Comparison of ENCODE assay signal across 19 cellular contexts in the genomic region with DNA sequence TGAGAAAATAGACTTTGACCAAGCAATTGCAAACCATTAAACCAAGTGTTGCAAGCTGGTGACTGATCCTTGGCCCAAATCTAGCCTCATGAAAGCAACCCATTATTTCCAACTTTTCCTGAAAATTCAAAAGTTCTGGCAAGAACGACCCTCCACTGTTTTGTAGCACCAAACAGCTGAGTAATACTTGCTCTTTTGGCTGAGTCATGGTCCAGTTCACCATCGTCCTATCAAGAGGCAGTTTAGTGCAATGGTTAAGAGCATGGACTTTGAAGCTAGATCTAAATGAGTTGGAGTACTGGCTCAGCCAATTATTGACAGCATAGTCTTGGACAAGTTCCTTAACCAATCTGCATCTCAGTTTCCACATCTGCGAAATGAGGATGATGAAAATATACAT. TPM values are rescaled to one million over a fixed set of nuclear protein-coding genes. Genes with fewer than 3 reads are reported as not detected.
DNase-seq lines count a peak whose midpoint lies in the region; ATAC-seq, FAIRE-seq and TF ChIP-seq lines count a peak whose summit lies in the region.
"Had no signal": no experiment of that assay in that cellular context is flagged by ENCODE, and none has a peak within 500 bp of the region (broad histone marks: within the 10 kb centered on the region; RNA-seq: fewer than 3 reads in every experiment).

No MANE protein-coding gene starts in this region.

- TF ChIP-seq POLR2A in A549 (IDR thresholded peaks at IDR 0.05; ENCODE audit: low read length) (no peak), K562 (conservative IDR thresholded peaks at IDR 0.05) (no peak)

- peaks cover 0 to 24% of the 10 kb centered on the region in 2 experiments; a peak in 3 of 5 replicates for H3K27me3 ChIP-seq in K562 (ENCODE audit: control insufficient read depth in 2 of 2, insufficient read depth in 2 of 2, low read length in 2 of 2)
- no peaks in the 10 kb centered on the region for H3K27me3 ChIP-seq in Caco-2 (replicated peaks; ENCODE audit: control insufficient read depth, insufficient read depth, low read length)

- H4K20me1 ChIP-seq in K562 (replicated peaks; ENCODE audit: control insufficient read depth, insufficient read depth, low read length): no peaks in the 10 kb centered on the region

- H3K79me2 ChIP-seq in K562 (ENCODE audit: control insufficient read depth, insufficient read depth, low read length): no peaks in the 10 kb centered on the region

- BruUV-seq in K562 (replicated peaks; lab: Mats Ljungman, UMichigan) (no TSS peak), Caco-2 (replicated peaks; lab: Mats Ljungman, UMichigan) (no TSS peak)

- DNase-seq in A549 (ENCODE audit: low read depth in 1 of 2, low spot score in 1 of 2) (no peak), OCI-M1 (lab: John Stamatoyannopoulos, UW) (peak; percentile 1), K562 (ENCODE audit: extremely low read depth in 1 of 4, low spot score in 3 of 4) (peak in 2 of 4 experiments; percentile 14 to 18), Caco-2 (no peak), ureter (ENCODE audit: low spot score) (no peak)
- DNase-seq in activated naive CD4-positive, alpha-beta T cell treated with anti-CD3 and anti-CD28 coated beads, Interleukin-2, amount 10 ng/mL, durations not matched to agents 7 days and 5 days: no peak
- DNase-seq: 8988T; C1 segment of cervical spinal cord; CD4-positive, alpha-beta memory T cell; COR-L47; DMS153; DND-41; GM23248; H9 had no signal

- H3K27ac Mint-ChIP-seq in activated naive CD4-positive, alpha-beta T cell treated with anti-CD3 and anti-CD28 coated beads, Interleukin-2, amount 10 ng/mL, durations not matched to agents 7 days and 5 days: no peak overlapping the region
- H3K27ac Mint-ChIP-seq in Caco-2 (ENCODE audit: unreplicated experiment): no peak overlapping the region
- H3K27ac Mint-ChIP-seq: CD4-positive, alpha-beta memory T cell; H9 had no signal

- peaks cover 21% of the 10 kb centered on the region for H3K27me3 Mint-ChIP-seq in activated naive CD4-positive, alpha-beta T cell treated with anti-CD3 and anti-CD28 coated beads, Interleukin-2, amount 10 ng/mL, durations not matched to agents 7 days and 5 days
- H3K27me3 Mint-ChIP-seq in Caco-2 (ENCODE audit: insufficient read depth, unreplicated experiment): peaks cover 6% of the 10 kb centered on the region

- H2AFZ ChIP-seq in K562 (ENCODE audit: low read depth, low read length): no peak overlapping the region
- H2AFZ ChIP-seq: GM23248 had no signal

- no peaks in the 10 kb centered on the region for H3K4me1 ChIP-seq in A549
- no peaks in the 10 kb centered on the region; a peak in 1 of 5 replicates for H3K4me1 ChIP-seq in K562 (replicated peaks in 1 of 2; ENCODE audit: control insufficient read depth in 2 of 2, insufficient read depth in 2 of 2, low read length in 2 of 2)
- H3K4me1 ChIP-seq in Caco-2: no peaks in the 10 kb centered on the region

- POLR2A ChIA-PET in A549 (lab: Yijun Ruan, JAX): no interaction called here
- POLR2A ChIA-PET in K562 (lab: Yijun Ruan, JAX): no interaction called here
- POLR2A ChIA-PET in Caco-2 (lab: Charles Lee): no interaction called here

- H3K9ac ChIP-seq in K562 (ENCODE audit: insufficient read depth in 1 of 2, low read depth in 2 of 2, low read length in 2 of 2): no peak overlapping the region
- H3K9ac ChIP-seq: GM23248 had no signal

- H3K9me1 ChIP-seq in K562 (ENCODE audit: control insufficient read depth, insufficient read depth, low read length): peaks cover 5% of the 10 kb centered on the region

- no peak overlapping the region for H3K4me2 ChIP-seq in A549
- no peak overlapping the region; the same call in 1 of the 2 replicates for H3K4me2 ChIP-seq in K562 (ENCODE audit: insufficient read depth, low read length)

- ATAC-seq in A549 (no peak), K562 (peak; percentile 54; the same call in 1 of the 3 replicates)
- ATAC-seq: HCT116 had no signal

- H3K36me3 Mint-ChIP-seq in activated naive CD4-positive, alpha-beta T cell treated with anti-CD3 and anti-CD28 coated beads, Interleukin-2, amount 10 ng/mL, durations not matched to agents 7 days and 5 days: no peaks in the 10 kb centered on the region
- H3K36me3 Mint-ChIP-seq in Caco-2 (ENCODE audit: insufficient read depth, unreplicated experiment): no peaks in the 10 kb centered on the region
- H3K36me3 Mint-ChIP-seq: CD4-positive, alpha-beta memory T cell had no signal

- H3K36me3 ChIP-seq in K562 (ENCODE audit: control insufficient read depth, insufficient read depth, low read length) (no peaks in the 10 kb centered on the region), Caco-2 (ENCODE audit: control insufficient read depth, insufficient read depth, low read length) (no peaks in the 10 kb centered on the region)

- H3K27ac ChIP-seq in A549: no peak overlapping the region
- no peak overlapping the region; the same call in 2 of the 3 replicates for H3K27ac ChIP-seq in K562 (ENCODE audit: extremely low read depth, low read depth, low read length)
- H3K27ac ChIP-seq: GM23248 had no signal

- in situ Hi-C loops in K562 (cut with MboI): no loop called here

- no peak for TF ChIP-seq RAD21 in A549 (conservative IDR thresholded peaks at IDR 0.05 in 1 of 2, IDR thresholded peaks at IDR 0.05 in 1 of 2)
- no peak for TF ChIP-seq RAD21 in K562 (CRISPR knock-in tag; conservative IDR thresholded peaks at IDR 0.05 in 1 of 2, IDR thresholded peaks at IDR 0.05 in 1 of 2)

- no peaks in the 10 kb centered on the region for H3K9me3 Mint-ChIP-seq in activated naive CD4-positive, alpha-beta T cell treated with anti-CD3 and anti-CD28 coated beads, Interleukin-2, amount 10 ng/mL, durations not matched to agents 7 days and 5 days
- H3K9me3 Mint-ChIP-seq in Caco-2 (ENCODE audit: unreplicated experiment): no peaks in the 10 kb centered on the region
- H3K9me3 Mint-ChIP-seq: H9 had no signal

- H3K4me3 Mint-ChIP-seq in activated naive CD4-positive, alpha-beta T cell treated with anti-CD3 and anti-CD28 coated beads, Interleukin-2, amount 10 ng/mL, durations not matched to agents 7 days and 5 days: no peak overlapping the region
- no peak overlapping the region for H3K4me3 Mint-ChIP-seq in Caco-2 (ENCODE audit: unreplicated experiment)
- H3K4me3 Mint-ChIP-seq: CD4-positive, alpha-beta memory T cell; H9 had no signal

- TF ChIP-seq EP300 in A549 (IDR thresholded peaks at IDR 0.05) (no peak), K562 (IDR thresholded peaks at IDR 0.05; ENCODE audit: low read length) (no peak)

- TF ChIP-seq CTCF in A549 (IDR thresholded peaks at IDR 0.05) (no peak), K562 (IDR thresholded peaks at IDR 0.05 in 2 of 3, conservative IDR thresholded peaks at IDR 0.05 in 1 of 3; ENCODE audit: insufficient read depth in 2 of 3, low read depth in 1 of 3, low read length in 3 of 3) (no peak), Caco-2 (IDR thresholded peaks at IDR 0.05; ENCODE audit: insufficient read depth in 1 of 2, low read depth in 1 of 2, low read length in 1 of 2, severe bottlenecking in 1 of 2, unreplicated experiment in 1 of 2) (no peak)

- no peaks in the 10 kb centered on the region for H3K4me1 Mint-ChIP-seq in activated naive CD4-positive, alpha-beta T cell treated with anti-CD3 and anti-CD28 coated beads, Interleukin-2, amount 10 ng/mL, durations not matched to agents 7 days and 5 days
- H3K4me1 Mint-ChIP-seq in Caco-2 (ENCODE audit: low read depth, unreplicated experiment): no peaks in the 10 kb centered on the region
- H3K4me1 Mint-ChIP-seq: CD4-positive, alpha-beta memory T cell had no signal

- FAIRE-seq in A549 (lab: Jason Lieb, UNC): no peak
- FAIRE-seq in K562 (lab: Jason Lieb, UNC): peak; percentile 19
- FAIRE-seq: G401.6, GM12892 had no signal

- H3K4me3 ChIP-seq in A549 (no peak overlapping the region), K562 (no peak overlapping the region), Caco-2 (ENCODE audit: low read depth, low read length) (no peak overlapping the region)
- H3K4me3 ChIP-seq: GM23248 had no signal

- CTCF ChIA-PET in A549 (lab: Yijun Ruan, JAX) (interaction anchor here (1.0 to 2.6 kb wide), 3 partner anchors 30 to 221 kb away, joined by 3 to 13 read pairs (median 5); partner anchors contain the start of gene SCNN1G), K562 (lab: Yijun Ruan, JAX; ENCODE audit: low intra/inter-chr PET ratio) (no interaction called here), Caco-2 (lab: Charles Lee) (no interaction called here)
- CTCF ChIA-PET in activated naive CD4-positive, alpha-beta T cell treated with anti-CD3 and anti-CD28 coated beads, Interleukin-2, amount 10 ng/mL, durations not matched to agents 7 days and 5 days (lab: Charles Lee): interaction anchor here (0.7 kb wide), 1 partner anchor 384 kb away, joined by 3 read pairs; no protein-coding TSS in a partner anchor

- 48% methylated on average over 3 of the region's 3 CpGs for WGBS in A549 (ENCODE audit: missing lambda C conversion rate)
- WGBS in K562 (ENCODE audit: insufficient coverage, low coverage, missing lambda C conversion rate): 2% methylated on average over 3 of the region's 3 CpGs

- intact Hi-C loops in K562 (cut with micrococcal nuclease) (no loop called here), Caco-2 (cut with micrococcal nuclease; ENCODE audit: unreplicated experiment) (no loop called here)

- H3K9me3 ChIP-seq in A549 (no peaks in the 10 kb centered on the region), K562 (replicated peaks; ENCODE audit: control insufficient read depth, insufficient read depth, low read depth, low read length) (no peaks in the 10 kb centered on the region), Caco-2 (no peaks in the 10 kb centered on the region)

RNA-seq across cellular contexts. Expression of gene SCNN1G, which starts 31.3 kb away (rescaled TPM):
- polyA plus RNA-seq in A549 (2011; rRNA removed): 0.05 and 0.20 TPM in 2 replicates
- polyA plus RNA-seq in A549 (2012; cell fraction: cytosol; rRNA removed): 0.05 and 0.06 TPM in 2 replicates
- polyA plus RNA-seq in A549 (2012; cell fraction: nucleus; rRNA removed): 0.10 and 0.13 TPM in 2 replicates
- polyA plus RNA-seq in A549 (2017; fragmentation: RNase III; extraction: RNeasy Plus Mini Kit Qiagen cat#74134 plus additional on column Dnase treatment): 0.03 TPM in 2 of 3 replicates, not detected in the other
- 0.10 and 0.12 TPM in 2 replicates for polyA minus RNA-seq in A549 (2011; rRNA and poly(A)+ RNA removed)
- not detected in 2 replicates for total RNA-seq in K562 (2011; cell fraction: chromatin; rRNA removed; ENCODE audit: low replicate concordance)
- total RNA-seq in K562 (2011; cell fraction: nucleolus; rRNA removed): not detected in 2 replicates
- total RNA-seq in K562 (2011; cell fraction: nucleoplasm; rRNA removed): not detected in 2 replicates
- total RNA-seq in K562 (2014; rRNA removed): not detected in 2 replicates
- total RNA-seq in K562 (2014; rRNA removed; fragmentation: Illumina TruSeq; extraction: Trizol): not detected in 2 replicates
- not detected in 2 replicates for total RNA-seq in K562 (2015; rRNA removed; fragmentation: Illumina TruSeq; extraction: Trizol)
- total RNA-seq in K562 (2021): 0.04 TPM in 1 of 2 replicates, not detected in the other
- not detected in 2 replicates for polyA plus RNA-seq in K562 (2011; rRNA removed)
- polyA plus RNA-seq in K562 (2011; cell fraction: cytosol; rRNA removed): not detected in 2 replicates
- polyA plus RNA-seq in K562 (2011; cell fraction: nucleus; rRNA removed): not detected in 2 replicates
- not detected in 2 replicates for polyA plus RNA-seq in K562 (2012)
- polyA plus RNA-seq in K562 (2014; fragmentation: Illumina TruSeq; extraction: Trizol): not detected in 2 replicates
- not detected for polyA plus RNA-seq in K562 (2014; fragmentation: Nextera tagmentation; extraction: Ambion mirVana)
- not detected in 2 replicates for polyA plus RNA-seq in K562 (2014; rRNA removed)
- not detected in 2 replicates for polyA minus RNA-seq in K562 (2011; rRNA and poly(A)+ RNA removed)
- not detected in 2 replicates for polyA minus RNA-seq in K562 (2011; cell fraction: cytosol; rRNA and poly(A)+ RNA removed)
- polyA minus RNA-seq in K562 (2011; cell fraction: nucleus; rRNA and poly(A)+ RNA removed): not detected in 2 replicates
- total RNA-seq in Caco-2 (2022): not detected in 2 replicates
- total RNA-seq in ureter: 18.9 TPM
- total RNA-seq: CD4-positive, alpha-beta memory T cell; GM23248; H4 had no signal
- polyA plus RNA-seq: BJ; CD4-positive, alpha-beta memory T cell; GM23248 had no signal

Comparison
In these comparisons a context has a peak if more than half of its experiments do, and no peak if none do; other contexts are left out.
1. RNA of gene SCNN1G, which starts 31.3 kb away (total RNA-seq): 18.9 TPM in ureter (single experiment); 0.04 TPM in K562 and not detected in Caco-2; every median in the first group is over 10 times any median in the second.
2. CTCF ChIA-PET loops: an anchor here in A549 (1.0 to 2.6 kb wide) and activated naive CD4-positive, alpha-beta T cell treated with anti-CD3 and anti-CD28 coated beads, Interleukin-2, amount 10 ng/mL, durations not matched to agents 7 days and 5 days (0.7 kb wide); none called in K562 and Caco-2.
3. Of the 35 proteins assayed by ChIP-seq in both K562 and A549: peak only in K562: none; only in A549: none; in both: MAFK; in neither: 34.